9 cellular contexts compared by ENCODE assay signal in genomic region chr10:32377458-32378370, GRCh38. TPM values are rescaled to one million over a fixed set of nuclear protein-coding genes. Genes with fewer than 3 reads are reported as not detected.
DNase-seq lines count a peak whose midpoint lies in the region; ATAC-seq, FAIRE-seq and TF ChIP-seq lines count a peak whose summit lies in the region.
"Had no signal": no experiment of that assay in that cellular context is flagged by ENCODE, and none has a peak within 500 bp of the region (broad histone marks: within the 10 kb centered on the region; RNA-seq: fewer than 3 reads in every experiment).

No MANE protein-coding gene starts in this region.

- H3K56ac ChIP-seq in H1 (replicated peaks; ENCODE audit: insufficient read length, low read depth, low read length), result no peak overlapping the region

- H2BK15ac ChIP-seq in H1 (ENCODE audit: low read length), result no peak overlapping the region

- no peak overlapping the region for H2BK12ac ChIP-seq in H1 (ENCODE audit: low read depth, low read length)

- no peak overlapping the region for H4K91ac ChIP-seq in H1 (replicated peaks; ENCODE audit: insufficient read length, low read length)

- H2BK120ac ChIP-seq in H1 (replicated peaks; ENCODE audit: low read depth, low read length), result no peak overlapping the region

- H3K9me3 ChIP-seq in CD4-positive, alpha-beta T cell (ENCODE audit: control insufficient read depth, low read length), result no peaks in the 10 kb centered on the region
- H3K9me3 ChIP-seq in HUES64 (ENCODE audit: insufficient read depth, low read depth, low read length) (no peaks in the 10 kb centered on the region), SK-N-MC (ENCODE audit: low read depth, low read length) (no peaks in the 10 kb centered on the region), H1 (ENCODE audit: insufficient read depth in 2 of 2, low read depth in 1 of 2, low read length in 1 of 2) (no peaks in the 10 kb centered on the region)

- POLR2A ChIA-PET in CD4-positive, alpha-beta T cell (lab: Charles Lee), result interaction anchor here (0.6 to 7.8 kb wide), 32 partner anchors 8 to 1676 kb away, joined by 3 to 109 read pairs (median 5); partner anchors contain the start of genes CCDC7, EPC1, ITGB1 and KIF5B
- POLR2A ChIA-PET in H1 (lab: Charles Lee; ENCODE audit: partially characterized antibody), result interaction anchor here (0.6 to 2.6 kb wide), 6 partner anchors 16 to 34 kb away, joined by 3 to 9 read pairs (median 4); no protein-coding TSS in a partner anchor

- peaks cover 2% of the 10 kb centered on the region for H3K23me2 ChIP-seq in H1 (ENCODE audit: low read depth, low read length)

- CTCF ChIA-PET in CD4-positive, alpha-beta T cell (lab: Charles Lee), result interaction anchor here (0.6 to 4.9 kb wide), 11 partner anchors 8 to 127 kb away, joined by 3 to 30 read pairs (median 4); partner anchors contain the start of genes CCDC7 and EPC1
- CTCF ChIA-PET in H1 (lab: Charles Lee; ENCODE audit: partially characterized antibody), result interaction anchor here (0.7 to 2.3 kb wide), 2 partner anchors 9 to 733 kb away, joined by 5 to 9 read pairs; no protein-coding TSS in a partner anchor

- H3K18ac ChIP-seq in H1 (ENCODE audit: extremely low read depth, low read length), result no peak overlapping the region

- no peaks in the 10 kb centered on the region for H3K27me3 Mint-ChIP-seq in CD4-positive, alpha-beta T cell
- H3K27me3 Mint-ChIP-seq: activated naive CD4-positive, alpha-beta T cell treated with anti-CD3 and anti-CD28 coated beads, Interleukin-2, amount 50 U/mL, for 24 hours had no signal

- H3K27ac ChIP-seq in CD4-positive, alpha-beta T cell (ENCODE audit: low read depth, low read length), result peak overlapping the region; percentile 81
- H3K27ac ChIP-seq in HUES64 (ENCODE audit: low read depth, low read length), result no peak overlapping the region
- peak overlapping the region; percentile 97 for H3K27ac ChIP-seq in SK-N-MC
- no peak overlapping the region for H3K27ac ChIP-seq in H1 (ENCODE audit: low read depth, low read length)

- H3K23ac ChIP-seq in H1 (ENCODE audit: insufficient read length), result no peak overlapping the region

- peak in 2 of 10 experiments; percentile 27 to 50 for DNase-seq in CD4-positive, alpha-beta T cell
- DNase-seq in SK-N-MC (ENCODE audit: low read depth, low spot score) (no peak), H1 (ENCODE audit: low read depth in 1 of 2, low spot score in 2 of 2) (no peak), midbrain (lab: John Stamatoyannopoulos, UW) (peak; percentile 60), urothelium cell line (ENCODE audit: low spot score) (peak; percentile 40), occipital lobe (lab: John Stamatoyannopoulos, UW) (no peak)

- WGBS in HUES64, result 6% methylated on average over 6 of the region's 7 CpGs
- WGBS in H1 (ENCODE audit: extremely low coverage in 1 of 2, insufficient coverage in 1 of 2, insufficient read length in 1 of 2, insufficient replicate concordance in 2 of 2, low coverage in 1 of 2, low lambda C conversion rate in 2 of 2, missing lambda C conversion rate in 1 of 2), 2 experiments, result 7% methylated on average over 6 of the region's 7 CpGs; no CpG with 5 or more reads in 1 of the 2 experiments

- no peak overlapping the region for H3K4me3 Mint-ChIP-seq in CD4-positive, alpha-beta T cell
- H3K4me3 Mint-ChIP-seq: activated naive CD4-positive, alpha-beta T cell treated with anti-CD3 and anti-CD28 coated beads, Interleukin-2, amount 50 U/mL, for 24 hours had no signal

- TF ChIP-seq RAD21 in H1 (IDR thresholded peaks at IDR 0.05 in 1 of 2, conservative IDR thresholded peaks at IDR 0.05 in 1 of 2; ENCODE audit: low read depth in 2 of 2, low read length in 2 of 2), result no peak

- intact Hi-C loops in CD4-positive, alpha-beta T cell (cut with DNase I, micrococcal nuclease), result loop anchor here in 1 of 2 experiments (1.0 to 10.0 kb wide), 6 partner anchors 30 to 627 kb away; partner anchors contain the start of genes CCDC7, EPC1 and KIF5B

- peak overlapping the region; percentile 84 for H3K9ac ChIP-seq in HUES64 (ENCODE audit: low read depth, low read length)
- peak overlapping the region; percentile 92 for H3K9ac ChIP-seq in SK-N-MC (ENCODE audit: insufficient read length)
- H3K9ac ChIP-seq in H1 (replicated peaks in 1 of 4; ENCODE audit: extremely low read depth in 1 of 4, low read depth in 3 of 4, low read length in 3 of 4), result peak overlapping the region in 1 of 4 experiments; percentile 36; a peak in 1 of 7 replicates

- no peaks in the 10 kb centered on the region for H3K27me3 ChIP-seq in CD4-positive, alpha-beta T cell (ENCODE audit: control insufficient read depth, insufficient read depth, low read length)
- no peaks in the 10 kb centered on the region for H3K27me3 ChIP-seq in HUES64 (ENCODE audit: insufficient read depth, low read length)
- no peaks in the 10 kb centered on the region for H3K27me3 ChIP-seq in H1 (replicated peaks in 1 of 4; ENCODE audit: control insufficient read depth in 3 of 4, extremely low read depth in 1 of 4, insufficient read depth in 3 of 4, low read length in 3 of 4)

- no peak overlapping the region for H2BK20ac ChIP-seq in H1 (ENCODE audit: low read length)

- TF ChIP-seq CTCF in CD4-positive, alpha-beta T cell (IDR thresholded peaks at IDR 0.05), result peak; percentile 60
- no peak for TF ChIP-seq CTCF in H1 (IDR thresholded peaks at IDR 0.05; ENCODE audit: control extremely low read depth in 1 of 3, insufficient read depth in 1 of 3, low read depth in 1 of 3, low read length in 3 of 3)

- peak overlapping the region; percentile 98 for H3K4me3 ChIP-seq in HUES64 (ENCODE audit: low read length)
- H3K4me3 ChIP-seq in SK-N-MC, result peak overlapping the region; percentile 89
- peak overlapping the region; percentile 57 to 87 (median 71) for H3K4me3 ChIP-seq in H1 (ENCODE audit: extremely low read depth in 1 of 4, insufficient read depth in 2 of 4, low read depth in 3 of 4, low read length in 4 of 4)

- H3K4me2 ChIP-seq in H1 (ENCODE audit: insufficient read depth in 1 of 2, low read depth in 2 of 2, low read length in 2 of 2), result peak overlapping the region; percentile 86 to 96

- no peaks in the 10 kb centered on the region for H3K36me3 ChIP-seq in HUES64 (ENCODE audit: insufficient read depth, low read length)
- peaks cover 9% of the 10 kb centered on the region for H3K36me3 ChIP-seq in SK-N-MC (ENCODE audit: insufficient read depth, low read length)
- H3K36me3 ChIP-seq in H1 (ENCODE audit: control insufficient read depth in 2 of 4, insufficient read depth in 4 of 4, low read length in 3 of 4), result no peaks in the 10 kb centered on the region

- FAIRE-seq in H1 (lab: Jason Lieb, UNC) (no peak), urothelium cell line (lab: Jason Lieb, UNC) (no peak)

- TF ChIP-seq POLR2A in H1 (IDR thresholded peaks at IDR 0.05; ENCODE audit: control extremely low read depth in 1 of 2, low read depth in 2 of 2, low read length in 2 of 2), result no peak

- no peaks in the 10 kb centered on the region for H3K9me3 Mint-ChIP-seq in CD4-positive, alpha-beta T cell
- H3K9me3 Mint-ChIP-seq: activated naive CD4-positive, alpha-beta T cell treated with anti-CD3 and anti-CD28 coated beads, Interleukin-2, amount 50 U/mL, for 24 hours had no signal

- H3K4ac ChIP-seq in H1 (replicated peaks; ENCODE audit: insufficient read length, low read depth, low read length), result no peak overlapping the region

- H3K4me1 ChIP-seq in HUES64 (ENCODE audit: insufficient read depth, low read length) (peaks cover 19% of the 10 kb centered on the region), H1 (replicated peaks in 1 of 4; ENCODE audit: control insufficient read depth in 3 of 4, insufficient read depth in 4 of 4, low read length in 3 of 4) (peaks cover 0 to 6% (median 5%) of the 10 kb centered on the region in 4 experiments; a peak in 3 of 7 replicates)

- no peaks in the 10 kb centered on the region for H4K20me1 ChIP-seq in H1 (replicated peaks in 1 of 2; ENCODE audit: control insufficient read depth in 1 of 2, insufficient read depth in 2 of 2, low read length in 2 of 2)

- TF ChIP-seq EP300 in H1 (IDR thresholded peaks at IDR 0.05; ENCODE audit: borderline replicate concordance in 1 of 2, low read depth in 2 of 2, low read length in 2 of 2), result no peak

- peaks cover 28% of the 10 kb centered on the region for H3K4me1 Mint-ChIP-seq in CD4-positive, alpha-beta T cell (ENCODE audit: low read depth)

- no peak overlapping the region for H2AK5ac ChIP-seq in H1 (ENCODE audit: low read depth, low read length)

- peaks cover 18% of the 10 kb centered on the region for H3K36me3 Mint-ChIP-seq in CD4-positive, alpha-beta T cell (ENCODE audit: low read depth)
- H3K36me3 Mint-ChIP-seq: activated naive CD4-positive, alpha-beta T cell treated with anti-CD3 and anti-CD28 coated beads, Interleukin-2, amount 50 U/mL, for 24 hours had no signal

- H2BK5ac ChIP-seq in H1 (ENCODE audit: low read depth, low read length), result no peak overlapping the region

- peak; percentile 42 for ATAC-seq in CD4-positive, alpha-beta T cell (ENCODE audit: poor library complexity)
- peak; percentile 51 for ATAC-seq in GM18517 (IDR thresholded peaks at IDR 0.05; ENCODE audit: unreplicated experiment)

- H2AFZ ChIP-seq in H1 (ENCODE audit: low read length), result peak overlapping the region; percentile 84; the same call in 1 of the 2 replicates

- H3K79me2 ChIP-seq in H1 (ENCODE audit: control insufficient read depth in 1 of 2, insufficient read depth in 2 of 2, low read length in 2 of 2), result peaks cover 0 to 55% of the 10 kb centered on the region in 2 experiments; a peak in 2 of 4 replicates

- no peak overlapping the region for H3K14ac ChIP-seq in H1 (ENCODE audit: insufficient read length)

- H3K79me1 ChIP-seq in H1 (ENCODE audit: low read depth, low read length), result no peaks in the 10 kb centered on the region

- no peak overlapping the region for H3K27ac Mint-ChIP-seq in CD4-positive, alpha-beta T cell

- no peak overlapping the region for H4K8ac ChIP-seq in H1 (ENCODE audit: extremely low read depth, insufficient read depth, low read length)

- peak overlapping the region; percentile 38 for H4K5ac ChIP-seq in H1 (ENCODE audit: insufficient read length, low read depth, low read length)

TF ChIP-seq in H1, 55 proteins besides CTCF, POLR2A, EP300 and RAD21:
- TF ChIP-seq PHF8 (conservative IDR thresholded peaks at IDR 0.05; ENCODE audit: low read depth, low read length) (no peak), SAP30 (IDR thresholded peaks at IDR 0.05; ENCODE audit: insufficient read depth, insufficient replicate concordance, low read length) (peak; percentile 10)

RNA-seq across cellular contexts. Expression of gene EPC1, which starts 30.8 kb away (rescaled TPM):
- total RNA-seq in CD4-positive, alpha-beta T cell, result 100 to 1,000 TPM; 173 to 181 TPM
- 21.2 TPM for polyA plus RNA-seq in HUES64 (2013, experiment 1 of 2)
- 18.6 TPM for polyA plus RNA-seq in HUES64 (2013, experiment 2 of 2)
- total RNA-seq in H1 (2021; fragmentation: NEBNext Ultra II Directional; extraction: Animal tissue kit (Norgen Biotek cat#: 25700)), result 21.7 and 23.7 TPM in 2 replicates
- 24.5 and 42.3 TPM in 2 replicates for polyA plus RNA-seq in H1 (2011; rRNA removed)
- 26.6 TPM for polyA plus RNA-seq in H1 (2011; cell fraction: cytosol; rRNA removed)
- polyA plus RNA-seq in H1 (2011; cell fraction: nucleus; rRNA removed), result 44.8 TPM
- polyA plus RNA-seq in H1 (2012, experiment 1 of 2), result 15.1 to 18.7 TPM (median 17.7 TPM) in 4 replicates
- polyA plus RNA-seq in H1 (2012, experiment 2 of 2), result 3.3 TPM
- 14.8 TPM for polyA plus RNA-seq in H1 (2013, experiment 1 of 2)
- 14.8 TPM for polyA plus RNA-seq in H1 (2013, experiment 2 of 2)
- 73.2 and 104 TPM in 2 replicates for polyA minus RNA-seq in H1 (2011; rRNA and poly(A)+ RNA removed)
- 31.2 TPM for polyA minus RNA-seq in H1 (2011; cell fraction: cytosol; rRNA and poly(A)+ RNA removed)
- polyA minus RNA-seq in H1 (2011; cell fraction: nucleus; rRNA and poly(A)+ RNA removed), result 88.6 TPM
- total RNA-seq in occipital lobe, result 99.4 TPM

Comparison
In these comparisons a context has a peak if more than half of its experiments do, and no peak if none do; other contexts are left out.
1. DNase-seq: peak in midbrain (single experiment) and urothelium cell line (single experiment); none in SK-N-MC (single experiment), H1 (0 of 2) and occipital lobe (single experiment).
2. H3K27ac ChIP-seq: peak in CD4-positive, alpha-beta T cell (single experiment) and SK-N-MC (single experiment); none in HUES64 (single experiment) and H1 (single experiment).
3. Peak in every context shown above with its lines, with median percentiles within 50 percentile points of each other: H3K4me3 ChIP-seq.